ENCODE assay signal across 26 cellular contexts in genomic region chr17:44167181-44167861, GRCh38. TPM values are rescaled to one million over a fixed set of nuclear protein-coding genes. Genes with fewer than 3 reads are reported as not detected.
A peak's percentile ranks its signal among the peaks of the same experiment; 100 is the strongest.
DNase-seq lines count a peak whose midpoint lies in the region; ATAC-seq, FAIRE-seq and TF ChIP-seq lines count a peak whose summit lies in the region.
"Had no signal": no experiment of that assay in that cellular context is flagged by ENCODE, and none has a peak within 500 bp of the region (broad histone marks: within the 10 kb centered on the region; RNA-seq: fewer than 3 reads in every experiment).

No MANE protein-coding gene starts in this region.

- ATAC-seq in left cardiac atrium = no peak
- ATAC-seq in K562 = no peak
- ATAC-seq in upper lobe of left lung (ENCODE audit: low FRiP score in 2 of 2) = peak; percentile 16 to 19
- no peak for ATAC-seq in GM19455 (IDR thresholded peaks at IDR 0.05; ENCODE audit: unreplicated experiment)
- ATAC-seq: activated CD8-positive, alpha-beta T cell treated with anti-CD3 and anti-CD28 coated beads for 36 hours had no signal

- H3K27ac ChIP-seq in left ventricle myocardium inferior (replicated peaks) (peak overlapping the region; percentile 71), K562 (ENCODE audit: extremely low read depth, low read depth, low read length) (no peak overlapping the region), upper lobe of left lung (no peak overlapping the region)

- CTCF ChIA-PET in K562 (lab: Yijun Ruan, JAX; ENCODE audit: low intra/inter-chr PET ratio) = interaction anchor here (0.5 kb wide), 1 partner anchor 26 kb away, joined by 4 read pairs; no protein-coding TSS in a partner anchor

- no peak for TF ChIP-seq RAD21 in K562 (CRISPR knock-in tag; conservative IDR thresholded peaks at IDR 0.05 in 1 of 2, IDR thresholded peaks at IDR 0.05 in 1 of 2)

- 75% methylated on average over 7 of the region's 7 CpGs for WGBS in K562 (ENCODE audit: insufficient coverage, low coverage, missing lambda C conversion rate)
- 75 to 76% methylated on average over 6 to 7 of the region's 7 CpGs for WGBS in upper lobe of left lung, 2 donors

- no peaks in the 10 kb centered on the region for H3K36me3 ChIP-seq in left ventricle myocardium inferior
- peaks cover 4% of the 10 kb centered on the region; the same call in 1 of the 3 replicates for H3K36me3 ChIP-seq in K562 (ENCODE audit: control insufficient read depth, insufficient read depth, low read length)
- no peaks in the 10 kb centered on the region for H3K36me3 ChIP-seq in upper lobe of left lung
- H3K36me3 ChIP-seq: BE2C, gastroesophageal sphincter had no signal

- TF ChIP-seq EP300 in K562 (IDR thresholded peaks at IDR 0.05; ENCODE audit: low read length) (no peak), upper lobe of left lung (IDR thresholded peaks at IDR 0.05) (no peak)

- peaks cover 40% of the 10 kb centered on the region for H3K4me1 ChIP-seq in left ventricle myocardium inferior
- peaks cover 13 to 26% of the 10 kb centered on the region in 2 experiments; a peak in 4 of 5 replicates for H3K4me1 ChIP-seq in K562 (replicated peaks in 1 of 2; ENCODE audit: control insufficient read depth in 2 of 2, insufficient read depth in 2 of 2, low read length in 2 of 2)
- peaks cover 4 to 11% (median 9%) of the 10 kb centered on the region in 4 donors for H3K4me1 ChIP-seq in upper lobe of left lung
- H3K4me1 ChIP-seq: HAP-1 had no signal

- H3K27me3 ChIP-seq in left ventricle myocardium inferior (ENCODE audit: low read depth) (no peaks in the 10 kb centered on the region), K562 (ENCODE audit: control insufficient read depth in 2 of 2, insufficient read depth in 2 of 2, low read length in 2 of 2) (no peaks in the 10 kb centered on the region), upper lobe of left lung (no peaks in the 10 kb centered on the region)
- H3K27me3 ChIP-seq: BE2C, esophagus muscularis mucosa, gastroesophageal sphincter had no signal

- no peak overlapping the region for H3K4me3 ChIP-seq in left ventricle myocardium inferior
- H3K4me3 ChIP-seq in K562 = no peak overlapping the region
- H3K4me3 ChIP-seq in upper lobe of left lung = no peak overlapping the region
- H3K4me3 ChIP-seq: esophagus muscularis mucosa, gastroesophageal sphincter, HAP-1 had no signal

- intact Hi-C loops in left ventricle myocardium inferior (cut with micrococcal nuclease) = no loop called here
- intact Hi-C loops in left cardiac atrium (cut with DNase I) = no loop called here
- intact Hi-C loops in K562 (cut with micrococcal nuclease) = loop anchor here (5.0 to 10.0 kb wide), 2 partner anchors 153 to 225 kb away; partner anchors contain the start of genes PPY and TMEM101

- POLR2A ChIA-PET in K562 (lab: Yijun Ruan, JAX) = interaction anchor here (0.6 to 3.0 kb wide), 9 partner anchors 9 to 286 kb away, joined by 3 to 14 read pairs (median 5); partner anchors contain the start of gene TMUB2

- H3K9me3 ChIP-seq in left ventricle myocardium inferior (replicated peaks) = no peaks in the 10 kb centered on the region
- no peaks in the 10 kb centered on the region for H3K9me3 ChIP-seq in K562 (replicated peaks; ENCODE audit: control insufficient read depth, insufficient read depth, low read depth, low read length)
- H3K9me3 ChIP-seq in upper lobe of left lung = no peaks in the 10 kb centered on the region
- H3K9me3 ChIP-seq: BE2C, esophagus muscularis mucosa, gastroesophageal sphincter, HAP-1 had no signal

- TF ChIP-seq CTCF in left ventricle myocardium inferior (IDR thresholded peaks at IDR 0.05; ENCODE audit: borderline replicate concordance) = no peak
- no peak for TF ChIP-seq CTCF in K562 (IDR thresholded peaks at IDR 0.05 in 2 of 3, conservative IDR thresholded peaks at IDR 0.05 in 1 of 3; ENCODE audit: insufficient read depth in 2 of 3, low read depth in 1 of 3, low read length in 3 of 3)
- no peak for TF ChIP-seq CTCF in upper lobe of left lung (IDR thresholded peaks at IDR 0.05)

- no TSS peak for BruUV-seq in K562 (replicated peaks; lab: Mats Ljungman, UMichigan)

- no peak overlapping the region for H3K4me2 ChIP-seq in K562 (ENCODE audit: insufficient read depth, low read length)

- in situ Hi-C loops in K562 (cut with MboI) = no loop called here

- H3K9me1 ChIP-seq in K562 (ENCODE audit: control insufficient read depth, insufficient read depth, low read length) = no peaks in the 10 kb centered on the region

- peak overlapping the region in 1 of 2 experiments; percentile 67; a peak in 2 of 4 replicates for H3K9ac ChIP-seq in K562 (ENCODE audit: insufficient read depth in 1 of 2, low read depth in 2 of 2, low read length in 2 of 2)

- H3K79me2 ChIP-seq in K562 (ENCODE audit: control insufficient read depth, insufficient read depth, low read length) = no peaks in the 10 kb centered on the region

- no peak overlapping the region for H2AFZ ChIP-seq in K562 (ENCODE audit: low read depth, low read length)

- no peaks in the 10 kb centered on the region for H4K20me1 ChIP-seq in K562 (replicated peaks; ENCODE audit: control insufficient read depth, insufficient read depth, low read length)

- no peak for DNase-seq in left ventricle myocardium inferior
- no peak for DNase-seq in left cardiac atrium
- DNase-seq in K562 (ENCODE audit: extremely low read depth in 1 of 4, low spot score in 3 of 4) = no peak
- no peak for DNase-seq in upper lobe of left lung
- DNase-seq in DMS153 treated with DMSO at 0.1 percent for 48 hours (lab: John Stamatoyannopoulos, UW; ENCODE audit: unreplicated experiment) = no peak
- DNase-seq: activated CD4-positive, CD25-positive, alpha-beta regulatory T cell; activated CD8-positive, alpha-beta T cell treated with anti-CD3 and anti-CD28 coated beads for 36 hours; activated T-cell treated with anti-CD3 and anti-CD28 coated beads, Interleukin-2, amount 50 U/mL, for 24 hours; BE2C; cerebellar nuclear complex; effector CD4-positive, alpha-beta T cell; EL; islet precursor cell; NCI-H1105 treated with DMSO at 0.1 percent for 48 hours; NCI-H2107; retina had no signal

- TF ChIP-seq POLR2A in K562 (conservative IDR thresholded peaks at IDR 0.05) (no peak), upper lobe of left lung (IDR thresholded peaks at IDR 0.05) (no peak)

- no peak for FAIRE-seq in K562 (lab: Jason Lieb, UNC)
- FAIRE-seq: A204.1, astrocyte, urothelium cell line had no signal

RNA-seq across cellular contexts. Expression of gene ASB16, which starts 3.2 kb away (rescaled TPM):
- 12.9 TPM for total RNA-seq in left ventricle myocardium inferior
- total RNA-seq in left cardiac atrium = 1 to 10 TPM; 4.9 to 8.7 TPM
- 0.44 TPM in 1 of 2 replicates, not detected in the other for total RNA-seq in K562 (2011; cell fraction: chromatin; rRNA removed; ENCODE audit: low replicate concordance)
- 0.33 and 0.39 TPM in 2 replicates for total RNA-seq in K562 (2011; cell fraction: nucleolus; rRNA removed)
- total RNA-seq in K562 (2011; cell fraction: nucleoplasm; rRNA removed) = 0.31 TPM in 1 of 2 replicates, not detected in the other
- not detected in 2 replicates for total RNA-seq in K562 (2014; rRNA removed)
- not detected in 2 replicates for total RNA-seq in K562 (2014; rRNA removed; fragmentation: Illumina TruSeq; extraction: Trizol)
- total RNA-seq in K562 (2015; rRNA removed; fragmentation: Illumina TruSeq; extraction: Trizol) = not detected in 2 replicates
- total RNA-seq in K562 (2021) = not detected in 2 replicates
- 0.07 and 0.14 TPM in 2 replicates for polyA plus RNA-seq in K562 (2011; rRNA removed)
- 0.03 and 0.04 TPM in 2 replicates for polyA plus RNA-seq in K562 (2011; cell fraction: cytosol; rRNA removed)
- polyA plus RNA-seq in K562 (2011; cell fraction: nucleus; rRNA removed) = 0.07 and 0.24 TPM in 2 replicates
- 1.0 and 1.8 TPM in 2 replicates for polyA plus RNA-seq in K562 (2012)
- polyA plus RNA-seq in K562 (2014; fragmentation: Illumina TruSeq; extraction: Trizol) = not detected in 2 replicates
- under 1 TPM in 1 of 2 experiments, not detected in 1; 0.03 TPM for polyA plus RNA-seq in K562 (2014; fragmentation: Nextera tagmentation; extraction: Ambion mirVana)
- 0.23 TPM in 1 of 2 replicates, not detected in the other for polyA plus RNA-seq in K562 (2014; rRNA removed)
- polyA minus RNA-seq in K562 (2011; rRNA and poly(A)+ RNA removed) = not detected in 2 replicates
- not detected in 2 replicates for polyA minus RNA-seq in K562 (2011; cell fraction: cytosol; rRNA and poly(A)+ RNA removed)
- not detected in 2 replicates for polyA minus RNA-seq in K562 (2011; cell fraction: nucleus; rRNA and poly(A)+ RNA removed)
- under 1 TPM in 1 of 6 donors, not detected in 5; 0.11 TPM for total RNA-seq in upper lobe of left lung
- total RNA-seq: astrocyte, LHCN-M2, NCI-H460, subcutaneous adipose tissue had no signal

RNA-seq across cellular contexts. Expression of gene TMUB2, which starts 19.5 kb away (rescaled TPM):
- total RNA-seq in left ventricle myocardium inferior (20.9 TPM), left cardiac atrium (10 to 100 TPM; 22.5 to 23.1 TPM), K562 (2014; rRNA removed) (16.3 and 25.4 TPM in 2 replicates), K562 (2014; rRNA removed; fragmentation: Illumina TruSeq; extraction: Trizol) (8.4 and 9.7 TPM in 2 replicates), K562 (2015; rRNA removed; fragmentation: Illumina TruSeq; extraction: Trizol) (15.6 and 15.8 TPM in 2 replicates), K562 (2021) (20.3 and 21.1 TPM in 2 replicates), upper lobe of left lung (10 to 100 TPM; 28.5 to 46.1 (median 34.9) TPM)
- 38.1 and 99.8 TPM in 2 replicates for total RNA-seq in K562 (2011; cell fraction: chromatin; rRNA removed; ENCODE audit: low replicate concordance)
- 73.8 and 91.2 TPM in 2 replicates for total RNA-seq in K562 (2011; cell fraction: nucleolus; rRNA removed)
- total RNA-seq in K562 (2011; cell fraction: nucleoplasm; rRNA removed) = 60.6 and 66.9 TPM in 2 replicates
- polyA plus RNA-seq in K562 (2011; rRNA removed) (24.1 and 29.5 TPM in 2 replicates), K562 (2014; fragmentation: Illumina TruSeq; extraction: Trizol) (24.0 and 26.8 TPM in 2 replicates), K562 (2014; fragmentation: Nextera tagmentation; extraction: Ambion mirVana) (1 to 10 TPM; 4.1 to 6.2 TPM), K562 (2014; rRNA removed) (27.3 and 29.8 TPM in 2 replicates)
- 31.6 and 38.9 TPM in 2 replicates for polyA plus RNA-seq in K562 (2011; cell fraction: cytosol; rRNA removed)
- polyA plus RNA-seq in K562 (2011; cell fraction: nucleus; rRNA removed) = 115 and 122 TPM in 2 replicates
- 20.3 and 28.3 TPM in 2 replicates for polyA plus RNA-seq in K562 (2012)
- polyA minus RNA-seq in K562 (2011; rRNA and poly(A)+ RNA removed) = 10.3 and 12.0 TPM in 2 replicates
- polyA minus RNA-seq in K562 (2011; cell fraction: cytosol; rRNA and poly(A)+ RNA removed) = 7.9 and 10.4 TPM in 2 replicates
- polyA minus RNA-seq in K562 (2011; cell fraction: nucleus; rRNA and poly(A)+ RNA removed) = 13.3 and 18.0 TPM in 2 replicates

RNA-seq across cellular contexts. Expression of gene HROB, which starts 25.6 kb away (rescaled TPM):
- total RNA-seq in left ventricle myocardium inferior (0.27 TPM), left cardiac atrium (1 to 10 TPM; 1.1 to 1.3 TPM), K562 (2014; rRNA removed) (10.4 and 15.0 TPM in 2 replicates), K562 (2014; rRNA removed; fragmentation: Illumina TruSeq; extraction: Trizol) (7.1 and 9.3 TPM in 2 replicates), K562 (2015; rRNA removed; fragmentation: Illumina TruSeq; extraction: Trizol) (9.6 and 9.8 TPM in 2 replicates), K562 (2021) (17.5 and 20.1 TPM in 2 replicates), upper lobe of left lung (1 to 10 TPM in 4 of 6 donors, under 1 TPM in 2; 0.89 to 1.4 (median 1.0) TPM)
- total RNA-seq in K562 (2011; cell fraction: chromatin; rRNA removed; ENCODE audit: low replicate concordance) = 57.8 and 130 TPM in 2 replicates
- 60.3 and 68.5 TPM in 2 replicates for total RNA-seq in K562 (2011; cell fraction: nucleolus; rRNA removed)
- 45.9 and 50.4 TPM in 2 replicates for total RNA-seq in K562 (2011; cell fraction: nucleoplasm; rRNA removed)
- polyA plus RNA-seq in K562 (2011; rRNA removed) (11.9 and 25.9 TPM in 2 replicates), K562 (2014; fragmentation: Illumina TruSeq; extraction: Trizol) (18.9 and 19.5 TPM in 2 replicates), K562 (2014; fragmentation: Nextera tagmentation; extraction: Ambion mirVana) (1 to 10 TPM; 6.6 to 6.7 TPM), K562 (2014; rRNA removed) (10.6 and 13.5 TPM in 2 replicates)
- 22.0 and 24.6 TPM in 2 replicates for polyA plus RNA-seq in K562 (2011; cell fraction: cytosol; rRNA removed)
- polyA plus RNA-seq in K562 (2011; cell fraction: nucleus; rRNA removed) = 34.5 and 44.9 TPM in 2 replicates
- 11.8 and 18.1 TPM in 2 replicates for polyA plus RNA-seq in K562 (2012)
- 21.5 and 22.0 TPM in 2 replicates for polyA minus RNA-seq in K562 (2011; rRNA and poly(A)+ RNA removed)
- polyA minus RNA-seq in K562 (2011; cell fraction: cytosol; rRNA and poly(A)+ RNA removed) = 15.9 and 16.5 TPM in 2 replicates
- polyA minus RNA-seq in K562 (2011; cell fraction: nucleus; rRNA and poly(A)+ RNA removed) = 10.0 and 13.3 TPM in 2 replicates

RNA-seq across cellular contexts. Expression of gene ATXN7L3, which starts 32.4 kb away (rescaled TPM):
- total RNA-seq in left ventricle myocardium inferior (28.7 TPM), left cardiac atrium (10 to 100 TPM; 39.6 to 50.4 TPM), K562 (2014; rRNA removed) (37.9 and 39.0 TPM in 2 replicates), K562 (2014; rRNA removed; fragmentation: Illumina TruSeq; extraction: Trizol) (22.7 and 23.9 TPM in 2 replicates), K562 (2015; rRNA removed; fragmentation: Illumina TruSeq; extraction: Trizol) (30.5 and 30.9 TPM in 2 replicates), K562 (2021) (56.4 and 66.1 TPM in 2 replicates), upper lobe of left lung (10 to 100 TPM; 41.4 to 79.0 (median 46.9) TPM)
- total RNA-seq in K562 (2011; cell fraction: chromatin; rRNA removed; ENCODE audit: low replicate concordance) = 51.6 and 129 TPM in 2 replicates
- total RNA-seq in K562 (2011; cell fraction: nucleolus; rRNA removed) = 62.6 and 75.4 TPM in 2 replicates
- 53.1 and 57.1 TPM in 2 replicates for total RNA-seq in K562 (2011; cell fraction: nucleoplasm; rRNA removed)
- polyA plus RNA-seq in K562 (2011; rRNA removed) (31.5 and 33.2 TPM in 2 replicates), K562 (2014; fragmentation: Illumina TruSeq; extraction: Trizol) (39.1 and 39.4 TPM in 2 replicates), K562 (2014; fragmentation: Nextera tagmentation; extraction: Ambion mirVana) (under 1 TPM; 0.62 to 0.90 TPM), K562 (2014; rRNA removed) (34.9 and 45.5 TPM in 2 replicates)
- polyA plus RNA-seq in K562 (2011; cell fraction: cytosol; rRNA removed) = 36.0 and 37.1 TPM in 2 replicates
- polyA plus RNA-seq in K562 (2011; cell fraction: nucleus; rRNA removed) = 79.2 and 91.4 TPM in 2 replicates
- 32.1 and 40.8 TPM in 2 replicates for polyA plus RNA-seq in K562 (2012)
- 42.8 and 44.3 TPM in 2 replicates for polyA minus RNA-seq in K562 (2011; rRNA and poly(A)+ RNA removed)
- polyA minus RNA-seq in K562 (2011; cell fraction: cytosol; rRNA and poly(A)+ RNA removed) = 17.8 and 23.8 TPM in 2 replicates
- 35.0 and 46.0 TPM in 2 replicates for polyA minus RNA-seq in K562 (2011; cell fraction: nucleus; rRNA and poly(A)+ RNA removed)

RNA-seq across cellular contexts. Expression of gene HDAC5, which starts 43.9 kb away (rescaled TPM):
- 62.6 TPM for total RNA-seq in left ventricle myocardium inferior
- total RNA-seq in left cardiac atrium = 10 to 100 TPM; 39.2 to 57.9 TPM
- 27.5 and 79.4 TPM in 2 replicates for total RNA-seq in K562 (2011; cell fraction: chromatin; rRNA removed; ENCODE audit: low replicate concordance)
- 54.3 and 56.9 TPM in 2 replicates for total RNA-seq in K562 (2011; cell fraction: nucleolus; rRNA removed)
- total RNA-seq in K562 (2011; cell fraction: nucleoplasm; rRNA removed) = 39.6 and 46.3 TPM in 2 replicates
- total RNA-seq in K562 (2014; rRNA removed) = 26.2 and 29.6 TPM in 2 replicates
- total RNA-seq in K562 (2014; rRNA removed; fragmentation: Illumina TruSeq; extraction: Trizol) = 4.7 and 6.5 TPM in 2 replicates
- 8.0 and 8.7 TPM in 2 replicates for total RNA-seq in K562 (2015; rRNA removed; fragmentation: Illumina TruSeq; extraction: Trizol)
- total RNA-seq in K562 (2021) = 23.1 and 25.1 TPM in 2 replicates
- 24.0 and 36.0 TPM in 2 replicates for polyA plus RNA-seq in K562 (2011; rRNA removed)
- 31.1 and 42.9 TPM in 2 replicates for polyA plus RNA-seq in K562 (2011; cell fraction: cytosol; rRNA removed)
- polyA plus RNA-seq in K562 (2011; cell fraction: nucleus; rRNA removed) = 34.0 and 43.6 TPM in 2 replicates
- 18.3 and 32.1 TPM in 2 replicates for polyA plus RNA-seq in K562 (2012)
- polyA plus RNA-seq in K562 (2014; fragmentation: Illumina TruSeq; extraction: Trizol) = 16.4 and 20.5 TPM in 2 replicates
- under 1 TPM; 0.45 to 0.73 TPM for polyA plus RNA-seq in K562 (2014; fragmentation: Nextera tagmentation; extraction: Ambion mirVana)
- 18.6 and 20.2 TPM in 2 replicates for polyA plus RNA-seq in K562 (2014; rRNA removed)
- 17.7 and 29.2 TPM in 2 replicates for polyA minus RNA-seq in K562 (2011; rRNA and poly(A)+ RNA removed)
- 26.6 and 29.1 TPM in 2 replicates for polyA minus RNA-seq in K562 (2011; cell fraction: cytosol; rRNA and poly(A)+ RNA removed)
- 16.2 and 17.5 TPM in 2 replicates for polyA minus RNA-seq in K562 (2011; cell fraction: nucleus; rRNA and poly(A)+ RNA removed)
- total RNA-seq in upper lobe of left lung = 100 to 1,000 TPM in 2 of 6 donors, 10 to 100 TPM in 4; 59.9 to 138 (median 64.9) TPM

Comparison
In these comparisons a context has a peak if more than half of its experiments do, and no peak if none do; other contexts are left out.
1. ATAC-seq: peak in upper lobe of left lung (2 of 2); none in left cardiac atrium (0 of 2), K562 (single experiment) and GM19455 (single experiment).